Comparison of ENCODE assay signal across 20 cellular contexts in the genomic region with DNA sequence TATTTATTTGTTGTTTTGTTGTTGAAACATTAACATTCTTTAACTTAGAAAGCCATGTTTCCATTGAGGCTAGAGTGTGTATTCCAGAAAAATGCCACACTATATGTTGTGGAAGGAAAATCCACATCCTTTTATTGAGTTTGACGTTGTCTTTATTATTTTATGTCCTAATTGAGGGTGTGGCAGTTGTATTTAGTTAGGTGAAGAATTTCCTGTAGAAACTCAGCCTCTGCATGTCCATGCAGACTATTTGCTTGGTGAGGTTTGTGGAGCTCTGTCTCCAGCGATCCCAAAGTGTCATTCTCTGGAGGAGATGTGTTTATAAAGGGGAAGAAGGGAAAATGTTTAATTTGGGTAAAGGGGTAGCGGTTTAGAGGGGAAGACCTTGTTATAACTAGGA. TPM values are rescaled to one million over a fixed set of nuclear protein-coding genes. Genes with fewer than 3 reads are reported as not detected.
DNase-seq lines count a peak whose midpoint lies in the region; ATAC-seq, FAIRE-seq and TF ChIP-seq lines count a peak whose summit lies in the region.
"Had no signal": no experiment of that assay in that cellular context is flagged by ENCODE, and none has a peak within 500 bp of the region (broad histone marks: within the 10 kb centered on the region; RNA-seq: fewer than 3 reads in every experiment).

No MANE protein-coding gene starts in this region.

- H3K79me1 ChIP-seq in neuronal stem cell (ENCODE audit: low read depth, low read length): no peaks in the 10 kb centered on the region

- no peak for DNase-seq in CD4-positive, alpha-beta T cell
- no peak for DNase-seq in GM19239 (ENCODE audit: insufficient read length, low spot score)
- DNase-seq in epithelial cell of esophagus (ENCODE audit: low read depth): peak; percentile 49
- DNase-seq in neuronal stem cell (ENCODE audit: low spot score): no peak
- no peak for DNase-seq in chondrocyte (ENCODE audit: low spot score)
- no peak for DNase-seq in EL
- DNase-seq: ACHN, C1 segment of cervical spinal cord, DND-41, GDM1, Kasumi-1, MM.1S, NCI-H1092, NCI-H1436 treated with DMSO at 0.1 percent for 48 hours, NCI-H2029, NCI-H2171, NCI-H526, SJCRH30 had no signal

- no peak overlapping the region for H2BK120ac ChIP-seq in neuronal stem cell (ENCODE audit: low read depth, low read length)

- H3K9ac ChIP-seq in neuronal stem cell (ENCODE audit: low read depth, low read length, poor library complexity): no peak overlapping the region

- peaks cover 0 to 58% of the 10 kb centered on the region in 2 donors for H3K36me3 ChIP-seq in neuronal stem cell (replicated peaks in 1 of 2; ENCODE audit: control insufficient read depth in 2 of 2, insufficient read depth in 2 of 2, low read length in 2 of 2)

- H3K27ac Mint-ChIP-seq in CD4-positive, alpha-beta T cell: peak overlapping the region; percentile 9
- H3K27ac Mint-ChIP-seq in chondrocyte (ENCODE audit: unreplicated experiment): no peak overlapping the region

- H3K4me3 ChIP-seq in epithelial cell of esophagus (ENCODE audit: low read length) (no peak overlapping the region), neuronal stem cell (ENCODE audit: low read length in 2 of 2) (no peak overlapping the region)
- H3K4me3 ChIP-seq: SJCRH30 had no signal

- H2BK12ac ChIP-seq in neuronal stem cell (ENCODE audit: low read length): no peak overlapping the region

- H3K27ac ChIP-seq in CD4-positive, alpha-beta T cell (ENCODE audit: low read depth, low read length): no peak overlapping the region
- peak overlapping the region; percentile 52 for H3K27ac ChIP-seq in neuronal stem cell (replicated peaks; ENCODE audit: low read length)
- H3K27ac ChIP-seq: SJCRH30 had no signal

- CTCF ChIA-PET in CD4-positive, alpha-beta T cell (lab: Charles Lee): no interaction called here

- peaks cover 65% of the 10 kb centered on the region for H3K36me3 Mint-ChIP-seq in CD4-positive, alpha-beta T cell (ENCODE audit: low read depth)
- H3K36me3 Mint-ChIP-seq in chondrocyte (ENCODE audit: low read depth): peaks cover 15% of the 10 kb centered on the region

- no peaks in the 10 kb centered on the region for H3K9me3 ChIP-seq in CD4-positive, alpha-beta T cell (ENCODE audit: control insufficient read depth, low read length)
- no peaks in the 10 kb centered on the region for H3K9me3 ChIP-seq in neuronal stem cell (replicated peaks in 1 of 2; ENCODE audit: control insufficient read depth in 2 of 2, insufficient read depth in 1 of 2, low read depth in 1 of 2, low read length in 2 of 2)
- H3K9me3 ChIP-seq: SJCRH30 had no signal

- no peak overlapping the region for H2BK5ac ChIP-seq in neuronal stem cell (ENCODE audit: low read length)

- POLR2A ChIA-PET in CD4-positive, alpha-beta T cell (lab: Charles Lee): no interaction called here

- no peak overlapping the region for H3K4ac ChIP-seq in neuronal stem cell (ENCODE audit: low read length)

- H4K91ac ChIP-seq in neuronal stem cell (ENCODE audit: low read depth, low read length, poor library complexity): no peak overlapping the region

- no peak overlapping the region for H2AK5ac ChIP-seq in neuronal stem cell (ENCODE audit: low read depth, low read length)

- intact Hi-C loops in CD4-positive, alpha-beta T cell (cut with DNase I, micrococcal nuclease): no loop called here

- no peaks in the 10 kb centered on the region for H3K27me3 ChIP-seq in CD4-positive, alpha-beta T cell (ENCODE audit: control insufficient read depth, insufficient read depth, low read length)
- no peaks in the 10 kb centered on the region for H3K27me3 ChIP-seq in neuronal stem cell (ENCODE audit: control insufficient read depth in 3 of 3, insufficient read depth in 3 of 3, low read depth in 1 of 3, low read length in 3 of 3)
- H3K27me3 ChIP-seq: SJCRH30 had no signal

- no peak for ATAC-seq in CD4-positive, alpha-beta T cell (ENCODE audit: poor library complexity)
- no peak for ATAC-seq in GM21526 (IDR thresholded peaks at IDR 0.05; ENCODE audit: low FRiP score, unreplicated experiment)

- H3K9me3 Mint-ChIP-seq in CD4-positive, alpha-beta T cell: no peaks in the 10 kb centered on the region
- H3K9me3 Mint-ChIP-seq in chondrocyte (ENCODE audit: low read depth): no peaks in the 10 kb centered on the region

- peaks cover 26% of the 10 kb centered on the region for H3K4me1 Mint-ChIP-seq in CD4-positive, alpha-beta T cell (ENCODE audit: low read depth)
- H3K4me1 Mint-ChIP-seq in chondrocyte (ENCODE audit: low read depth): peaks cover 3% of the 10 kb centered on the region

- no peak overlapping the region for H4K8ac ChIP-seq in neuronal stem cell (ENCODE audit: low read depth, low read length)

- H3K27me3 Mint-ChIP-seq in CD4-positive, alpha-beta T cell: no peaks in the 10 kb centered on the region
- H3K27me3 Mint-ChIP-seq in chondrocyte (ENCODE audit: low read depth): no peaks in the 10 kb centered on the region

- no peak overlapping the region for H3K4me2 ChIP-seq in neuronal stem cell (ENCODE audit: insufficient read depth, low read length, poor library complexity, severe bottlenecking)

- no peak overlapping the region for H2BK15ac ChIP-seq in neuronal stem cell (ENCODE audit: low read length)

- peaks cover 6 to 22% of the 10 kb centered on the region in 2 donors for H3K4me1 ChIP-seq in neuronal stem cell (ENCODE audit: control insufficient read depth in 2 of 2, insufficient read depth in 1 of 2, low read depth in 1 of 2, low read length in 2 of 2)
- H3K4me1 ChIP-seq: SJCRH30 had no signal

- no peak for TF ChIP-seq CTCF in CD4-positive, alpha-beta T cell (IDR thresholded peaks at IDR 0.05)
- TF ChIP-seq CTCF in epithelial cell of esophagus (IDR thresholded peaks at IDR 0.05; ENCODE audit: insufficient read depth, low read depth, low read length, missing control alignments): no peak
- TF ChIP-seq CTCF in chondrocyte (IDR thresholded peaks at IDR 0.05): no peak

- H3K23ac ChIP-seq in neuronal stem cell (ENCODE audit: low read depth, low read length, poor library complexity): no peak overlapping the region

- no peak overlapping the region for H3K18ac ChIP-seq in neuronal stem cell (ENCODE audit: low read length)

- 100% methylated on average over 1 of the region's 3 CpGs for WGBS in neuronal stem cell (ENCODE audit: extremely low coverage in 2 of 2, insufficient read length in 2 of 2, insufficient replicate concordance in 1 of 2), 2 donors

- no peak overlapping the region for H3K14ac ChIP-seq in neuronal stem cell (ENCODE audit: low read length)

- H2AFZ ChIP-seq in neuronal stem cell (ENCODE audit: low read length): no peak overlapping the region

- FAIRE-seq in GM19239 (lab: Jason Lieb, UNC): peak; percentile 42
- FAIRE-seq: H1 had no signal

- H3K4me3 Mint-ChIP-seq in CD4-positive, alpha-beta T cell: no peak overlapping the region
- H3K4me3 Mint-ChIP-seq in chondrocyte (ENCODE audit: unreplicated experiment): no peak overlapping the region

RNA-seq across cellular contexts. Expression of a gene that starts 46.6 kb away (rescaled TPM):
- 10 to 100 TPM; 18.0 to 18.4 TPM for total RNA-seq in CD4-positive, alpha-beta T cell
- 8.0 TPM for polyA plus RNA-seq in neuronal stem cell (2013, experiment 1 of 2)
- 8.1 TPM for polyA plus RNA-seq in neuronal stem cell (2013, experiment 2 of 2)
- 34.3 to 38.3 TPM (median 34.9 TPM) in 3 replicates for total RNA-seq in chondrocyte
